In the genomic region with DNA sequence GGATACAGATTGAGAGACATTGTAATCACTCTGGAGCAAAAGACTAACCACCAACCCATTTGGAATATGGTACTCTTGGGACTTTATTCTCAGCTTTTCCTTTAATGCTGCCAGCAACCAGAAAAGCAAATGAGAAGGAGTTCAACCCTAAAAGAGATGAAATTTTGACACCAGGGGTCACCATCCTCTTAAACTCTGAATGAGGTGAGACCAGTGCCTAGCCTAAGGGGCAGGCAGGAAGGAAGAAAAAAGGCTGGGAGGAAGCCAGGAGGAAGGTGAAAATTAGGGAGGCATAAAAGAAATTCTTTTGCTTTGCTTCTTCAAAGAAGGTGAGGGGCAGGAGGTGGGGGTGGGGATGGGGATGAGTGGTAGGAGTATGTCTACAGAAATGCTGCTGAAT, we compare ENCODE assay signal across 17 cellular contexts.
DNase-seq lines count a peak whose midpoint lies in the region; ATAC-seq and TF ChIP-seq lines count a peak whose summit lies in the region.
"Had no signal": no experiment of that assay in that cellular context is flagged by ENCODE, and none has a peak within 500 bp of the region (broad histone marks: within the 10 kb centered on the region; RNA-seq: fewer than 3 reads in every experiment).

No MANE protein-coding gene starts in this region.

- in situ Hi-C loops in Panc1 (cut with HindIII; ENCODE audit: low pct_unique_long_range_greater_than_20kb, low sequenced_read_pairs), result no loop called here

- H3K27ac ChIP-seq in Panc1 (ENCODE audit: low read length) (peak overlapping the region; percentile 36; the same call in 1 of the 2 replicates), prostate gland (no peak overlapping the region)
- H3K27ac ChIP-seq: C4-2B, RWPE1 had no signal

- no peak for TF ChIP-seq POLR2A in prostate gland (IDR thresholded peaks at IDR 0.05)

- TF ChIP-seq CTCF in Panc1 (IDR thresholded peaks at IDR 0.05) (peak; percentile 18; the same call in 1 of the 2 replicates), prostate gland (IDR thresholded peaks at IDR 0.05) (no peak)

- intact Hi-C loops in Panc1 (cut with micrococcal nuclease; ENCODE audit: unreplicated experiment), result no loop called here
- intact Hi-C loops in prostate gland (cut with DNase I), result no loop called here

- no TSS peak for BruUV-seq in Panc1 (replicated peaks; lab: Mats Ljungman, UMichigan)

- H3K36me3 ChIP-seq in Panc1 (ENCODE audit: control insufficient read depth, insufficient read depth, low read length) (no peaks in the 10 kb centered on the region), prostate gland (no peaks in the 10 kb centered on the region)

- POLR2A ChIA-PET in Panc1 (lab: Charles Lee), result no interaction called here

- CTCF ChIA-PET in Panc1 (lab: Charles Lee), result no interaction called here

- DNase-seq in NCI-H1105 treated with DMSO at 0.1 percent for 48 hours (lab: John Stamatoyannopoulos, UW), result peak; percentile 14
- DNase-seq in NCI-H1105 (lab: John Stamatoyannopoulos, UW), result no peak
- DNase-seq in Panc1 (ENCODE audit: low read depth, low spot score), result no peak
- DNase-seq in iPS-NIHi7 (ENCODE audit: extremely low spot score), result peak; percentile 49
- DNase-seq in prostate gland (ENCODE audit: low spot score), result no peak
- no peak for DNase-seq in NCI-H2227 (lab: John Stamatoyannopoulos, UW; ENCODE audit: unreplicated experiment)
- DNase-seq: 8988T, DMS53, KBM-7, NCI-H1092 treated with DMSO at 0.1 percent for 48 hours, NCI-H187, NCI-H2171 had no signal

- peaks cover 21% of the 10 kb centered on the region for H3K4me1 ChIP-seq in Panc1 (ENCODE audit: control insufficient read depth, insufficient read depth, low read length)
- H3K4me1 ChIP-seq in prostate gland (replicated peaks), result no peaks in the 10 kb centered on the region

- H3K4me3 ChIP-seq in Panc1 (ENCODE audit: low read depth in 2 of 2, low read length in 2 of 2), result no peak overlapping the region
- H3K4me3 ChIP-seq in prostate gland, result no peak overlapping the region
- H3K4me3 ChIP-seq: GM12878 had no signal

- H3K27me3 ChIP-seq in Panc1 (ENCODE audit: control insufficient read depth, insufficient read depth, low read length), result no peaks in the 10 kb centered on the region
- H3K27me3 ChIP-seq in prostate gland (replicated peaks; ENCODE audit: insufficient read depth), result no peaks in the 10 kb centered on the region

- ATAC-seq in Panc1 (no peak), GM21515 (IDR thresholded peaks at IDR 0.05; ENCODE audit: unreplicated experiment) (no peak), GM21723 (IDR thresholded peaks at IDR 0.05; ENCODE audit: unreplicated experiment) (no peak)
- ATAC-seq: GM12878 had no signal

- no peaks in the 10 kb centered on the region for H3K9me3 ChIP-seq in Panc1 (ENCODE audit: control insufficient read depth, insufficient read depth, low read depth, low read length)
- H3K9me3 ChIP-seq in prostate gland, result no peaks in the 10 kb centered on the region

Comparison
In these comparisons a context has a peak if more than half of its experiments do, and no peak if none do; other contexts are left out.
1. DNase-seq: peak in NCI-H1105 treated with DMSO at 0.1 percent for 48 hours (single experiment) and iPS-NIHi7 (single experiment); none in NCI-H1105 (single experiment), Panc1 (single experiment), prostate gland (single experiment) and NCI-H2227 (single experiment).